ENCODE assay signal across 1 cellular context in genomic region chr17:75864887-75865286, GRCh38.
TF ChIP-seq lines count a peak whose summit lies in the region.

No MANE protein-coding gene starts in this region.

TF ChIP-seq in HepG2, 621 proteins besides CTCF, POLR2A, EP300 and RAD21:
- TF ChIP-seq HOXA3 (CRISPR knock-in tag; IDR thresholded peaks at IDR 0.05) (peak; percentile 36; the same call in 1 of the 2 replicates), MAF1 (CRISPR knock-in tag; IDR thresholded peaks at IDR 0.05; ENCODE audit: borderline replicate concordance) (0 out of 2 replicates have a peak, but pooled peaks have one; percentile 31), PHF21A (CRISPR knock-in tag; IDR thresholded peaks at IDR 0.05) (peak; percentile 18; the same call in 1 of the 2 replicates)
